In the genomic region with DNA sequence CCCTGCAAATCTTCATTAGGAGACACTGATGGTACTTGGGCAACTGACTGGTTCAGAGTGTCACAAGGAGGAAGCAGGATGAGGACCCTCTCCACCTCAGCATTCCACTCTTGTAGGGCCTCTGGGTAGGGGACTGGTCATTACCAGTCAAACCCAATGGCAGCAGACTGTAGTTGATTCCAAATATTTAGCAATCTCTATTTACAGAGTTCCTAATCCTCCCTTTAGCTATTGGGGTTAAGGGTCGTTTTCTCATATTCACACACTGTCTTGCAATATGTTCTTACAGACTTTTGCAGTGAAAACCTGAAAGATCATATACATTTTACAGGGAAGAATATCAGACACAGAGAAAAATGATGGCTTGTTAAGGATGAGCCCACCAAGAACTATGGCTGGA, we compare ENCODE assay signal across 26 cellular contexts.
DNase-seq lines count a peak whose midpoint lies in the region; ATAC-seq, FAIRE-seq and TF ChIP-seq lines count a peak whose summit lies in the region.
"Had no signal": no experiment of that assay in that cellular context is flagged by ENCODE, and none has a peak within 500 bp of the region (broad histone marks: within the 10 kb centered on the region; RNA-seq: fewer than 3 reads in every experiment).

No MANE protein-coding gene starts in this region.

- TF ChIP-seq POLR2A in GM12878 (IDR thresholded peaks at IDR 0.05; ENCODE audit: low read depth, low read length) = no peak

- no peak overlapping the region for H3K4me3 Mint-ChIP-seq in nephron progenitor cell
- H3K4me3 Mint-ChIP-seq in stimulated activated naive CD8-positive, alpha-beta T cell treated with anti-CD3 and anti-CD28 coated beads, Interleukin-15, amount 100 ng/mL, for 72 hours = no peak overlapping the region
- H3K4me3 Mint-ChIP-seq: CD8-positive, alpha-beta T cell; HFFc6; IgD-negative memory B cell had no signal

- H3K9ac ChIP-seq in GM12878 (ENCODE audit: control insufficient read depth, insufficient read depth, low read length) = no peak overlapping the region
- H3K9ac ChIP-seq: BLaER1 had no signal

- peak overlapping the region; percentile 63 for H2AFZ ChIP-seq in GM12878 (ENCODE audit: control insufficient read depth, low read depth, low read length)

- SMC1A ChIA-PET in GM12878 (lab: Charles Lee; ENCODE audit: uncharacterized antibody, unreplicated experiment) = interaction anchor here (1.4 to 2.9 kb wide), 9 partner anchors 8 to 33 kb away, joined by 3 to 16 read pairs (median 5); no protein-coding TSS in a partner anchor

- no peak for TF ChIP-seq EP300 in GM12878 (IDR thresholded peaks at IDR 0.05; ENCODE audit: borderline replicate concordance in 1 of 2, control insufficient read depth in 1 of 2, low read depth in 2 of 2, low read length in 2 of 2)

- no peaks in the 10 kb centered on the region for H3K27me3 Mint-ChIP-seq in nephron progenitor cell (ENCODE audit: low read depth, poor library complexity)
- H3K27me3 Mint-ChIP-seq in stimulated activated naive CD8-positive, alpha-beta T cell treated with anti-CD3 and anti-CD28 coated beads, Interleukin-15, amount 100 ng/mL, for 72 hours = no peaks in the 10 kb centered on the region
- H3K27me3 Mint-ChIP-seq: IgD-negative memory B cell had no signal

- no peaks in the 10 kb centered on the region for H3K27me3 ChIP-seq in GM12878 (replicated peaks in 1 of 2; ENCODE audit: control insufficient read depth in 2 of 2, insufficient read depth in 2 of 2, low read length in 1 of 2)
- H3K27me3 ChIP-seq: BLaER1, MG63 had no signal

- no peaks in the 10 kb centered on the region for H3K9me3 Mint-ChIP-seq in nephron progenitor cell
- H3K9me3 Mint-ChIP-seq in stimulated activated naive CD8-positive, alpha-beta T cell treated with anti-CD3 and anti-CD28 coated beads, Interleukin-15, amount 100 ng/mL, for 72 hours = no peaks in the 10 kb centered on the region
- H3K9me3 Mint-ChIP-seq: CD8-positive, alpha-beta T cell; HFFc6; IgD-negative memory B cell had no signal

- no peak for TF ChIP-seq RAD21 in GM12878 (IDR thresholded peaks at IDR 0.05; ENCODE audit: insufficient read depth, low read depth, low read length)

- no peaks in the 10 kb centered on the region for H3K36me3 ChIP-seq in GM12878 (ENCODE audit: control insufficient read depth in 2 of 2, insufficient read depth in 2 of 2, low read length in 1 of 2)
- H3K36me3 ChIP-seq: BLaER1, MG63 had no signal

- no peaks in the 10 kb centered on the region for H3K79me2 ChIP-seq in GM12878 (ENCODE audit: control insufficient read depth, insufficient read depth, low read length)

- DNase-seq in GM12878 (ENCODE audit: low read depth, low spot score) (no peak), nephron progenitor cell (no peak), cerebellum (ENCODE audit: low spot score) (no peak)
- no peak for DNase-seq in stimulated activated naive CD8-positive, alpha-beta T cell treated with anti-CD3 and anti-CD28 coated beads, Interleukin-15, amount 100 ng/mL, for 72 hours
- no peak for DNase-seq in stimulated activated naive CD4-positive, alpha-beta T cell treated with Interleukin-2 at 50 U/mL for 16 hours (lab: John Stamatoyannopoulos, UW)
- DNase-seq: CD8-positive, alpha-beta T cell; DMS53; EL; H7; HFFc6; MG63; NCI-H1092; NCI-H1436 treated with DMSO at 0.1 percent for 48 hours; NCI-H2029; NCI-H748 treated with DMSO at 0.1 percent for 48 hours; NK-92 treated with Interleukin-12 subunit alpha and Interleukin-12 subunit beta, amount 100 ng/mL, for 24 hours; RPMI8226; SIG-M5; T-helper 1 cell had no signal

- peak overlapping the region; percentile 44 for H3K27ac Mint-ChIP-seq in nephron progenitor cell
- no peak overlapping the region for H3K27ac Mint-ChIP-seq in stimulated activated naive CD8-positive, alpha-beta T cell treated with anti-CD3 and anti-CD28 coated beads, Interleukin-15, amount 100 ng/mL, for 72 hours
- H3K27ac Mint-ChIP-seq: CD8-positive, alpha-beta T cell; HFFc6; IgD-negative memory B cell had no signal

- RAD21 ChIA-PET in GM12878 (lab: Charles Lee; ENCODE audit: unreplicated experiment) = interaction anchor here (1.1 to 2.0 kb wide), 4 partner anchors 11 to 36 kb away, joined by 3 to 13 read pairs (median 5); no protein-coding TSS in a partner anchor

- no peak for TF ChIP-seq CTCF in GM12878 (IDR thresholded peaks at IDR 0.05 in 2 of 3, conservative IDR thresholded peaks at IDR 0.05 in 1 of 3; ENCODE audit: control insufficient read depth in 2 of 3, extremely low read depth in 1 of 3, insufficient read depth in 1 of 3, low read depth in 3 of 3, low read length in 3 of 3)
- TF ChIP-seq CTCF in nephron progenitor cell (IDR thresholded peaks at IDR 0.05) = no peak

- BruUV-seq in GM12878 (replicated peaks; lab: Mats Ljungman, UMichigan) = no TSS peak

- in situ Hi-C loops in GM12878 (cut with MboI) = no loop called here

- H3K27ac ChIP-seq in GM12878 (ENCODE audit: control insufficient read depth, insufficient read depth) = no peak overlapping the region
- H3K27ac ChIP-seq: A549, BLaER1 had no signal

- no peaks in the 10 kb centered on the region for H4K20me1 ChIP-seq in GM12878 (ENCODE audit: control insufficient read depth, insufficient read depth)
- H4K20me1 ChIP-seq: BLaER1 had no signal

- WGBS in GM12878 (ENCODE audit: insufficient coverage, insufficient replicate concordance, low lambda C conversion rate, missing lambda C conversion rate) = 48% methylated on average over 1 of the region's 1 CpG

- H3K4me3 ChIP-seq in GM12878 = no peak overlapping the region
- H3K4me3 ChIP-seq: A549, BLaER1, MG63 had no signal

- CTCF ChIA-PET in GM12878 (lab: Yijun Ruan, JAX) = interaction anchor here (0.8 to 1.6 kb wide), 2 partner anchors 34 to 36 kb away, joined by 3 to 7 read pairs; no protein-coding TSS in a partner anchor

- H3K9me3 ChIP-seq in GM12878 (replicated peaks; ENCODE audit: control insufficient read depth, insufficient read depth, low read length) = no peaks in the 10 kb centered on the region
- H3K9me3 ChIP-seq: A549, BLaER1, MG63 had no signal

- POLR2A ChIA-PET in GM12878 (lab: Charles Lee) = interaction anchor here (1.2 kb wide), 1 partner anchor 22 kb away, joined by 3 read pairs; no protein-coding TSS in a partner anchor

- peaks cover 5% of the 10 kb centered on the region for H3K4me1 Mint-ChIP-seq in nephron progenitor cell
- no peaks in the 10 kb centered on the region for H3K4me1 Mint-ChIP-seq in stimulated activated naive CD8-positive, alpha-beta T cell treated with anti-CD3 and anti-CD28 coated beads, Interleukin-15, amount 100 ng/mL, for 72 hours

- no peaks in the 10 kb centered on the region for H3K36me3 Mint-ChIP-seq in nephron progenitor cell (ENCODE audit: low read depth)
- H3K36me3 Mint-ChIP-seq: CD8-positive, alpha-beta T cell; IgD-negative memory B cell had no signal

- no peaks in the 10 kb centered on the region for H3K4me1 ChIP-seq in GM12878 (ENCODE audit: control insufficient read depth, insufficient read depth, low read length)
- H3K4me1 ChIP-seq: A549, BLaER1 had no signal

- intact Hi-C loops in GM12878 (cut with micrococcal nuclease; ENCODE audit: unreplicated experiment) = no loop called here

- ATAC-seq in GM18867 (IDR thresholded peaks at IDR 0.05; ENCODE audit: unreplicated experiment) (peak; percentile 3), GM21576 (IDR thresholded peaks at IDR 0.05; ENCODE audit: unreplicated experiment) (peak; percentile 6), GM12878 (no peak; the same call in 1 of the 3 replicates), GM21723 (IDR thresholded peaks at IDR 0.05; ENCODE audit: unreplicated experiment) (no peak)
- no peak for ATAC-seq in stimulated activated naive CD8-positive, alpha-beta T cell treated with anti-CD3 and anti-CD28 coated beads, Interleukin-15, amount 100 ng/mL, for 72 hours
- ATAC-seq: A549; CD8-positive, alpha-beta T cell had no signal

- H3K4me2 ChIP-seq in GM12878 (ENCODE audit: control insufficient read depth, insufficient read depth) = no peak overlapping the region
- H3K4me2 ChIP-seq: A549, BLaER1 had no signal

- no peak for FAIRE-seq in GM12878 (lab: Jason Lieb, UNC)
- FAIRE-seq: A549, GM12891 had no signal

TF ChIP-seq in GM12878, 131 proteins besides CTCF, POLR2A, EP300 and RAD21:
- no peak for TF ChIP-seq MTA2 (IDR thresholded peaks at IDR 0.05; ENCODE audit: low read depth)
- TF ChIP-seq, protein P1, sequence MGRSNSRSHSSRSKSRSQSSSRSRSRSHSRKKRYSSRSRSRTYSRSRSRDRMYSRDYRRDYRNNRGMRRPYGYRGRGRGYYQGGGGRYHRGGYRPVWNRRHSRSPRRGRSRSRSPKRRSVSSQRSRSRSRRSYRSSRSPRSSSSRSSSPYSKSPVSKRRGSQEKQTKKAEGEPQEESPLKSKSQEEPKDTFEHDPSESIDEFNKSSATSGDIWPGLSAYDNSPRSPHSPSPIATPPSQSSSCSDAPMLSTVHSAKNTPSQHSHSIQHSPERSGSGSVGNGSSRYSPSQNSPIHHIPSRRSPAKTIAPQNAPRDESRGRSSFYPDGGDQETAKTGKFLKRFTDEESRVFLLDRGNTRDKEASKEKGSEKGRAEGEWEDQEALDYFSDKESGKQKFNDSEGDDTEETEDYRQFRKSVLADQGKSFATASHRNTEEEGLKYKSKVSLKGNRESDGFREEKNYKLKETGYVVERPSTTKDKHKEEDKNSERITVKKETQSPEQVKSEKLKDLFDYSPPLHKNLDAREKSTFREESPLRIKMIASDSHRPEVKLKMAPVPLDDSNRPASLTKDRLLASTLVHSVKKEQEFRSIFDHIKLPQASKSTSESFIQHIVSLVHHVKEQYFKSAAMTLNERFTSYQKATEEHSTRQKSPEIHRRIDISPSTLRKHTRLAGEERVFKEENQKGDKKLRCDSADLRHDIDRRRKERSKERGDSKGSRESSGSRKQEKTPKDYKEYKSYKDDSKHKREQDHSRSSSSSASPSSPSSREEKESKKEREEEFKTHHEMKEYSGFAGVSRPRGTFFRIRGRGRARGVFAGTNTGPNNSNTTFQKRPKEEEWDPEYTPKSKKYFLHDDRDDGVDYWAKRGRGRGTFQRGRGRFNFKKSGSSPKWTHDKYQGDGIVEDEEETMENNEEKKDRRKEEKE (IDR thresholded peaks at IDR 0.05) = no peak
- TF ChIP-seq FOXM1 (IDR thresholded peaks at IDR 0.05; ENCODE audit: low read depth, low read length) = no peak
- TF ChIP-seq RCOR1 (conservative IDR thresholded peaks at IDR 0.05; ENCODE audit: low read depth, low read length) = no peak
- no peak for TF ChIP-seq GABPA (IDR thresholded peaks at IDR 0.05; ENCODE audit: low read depth)
- no peak for TF ChIP-seq CHD1 (IDR thresholded peaks at IDR 0.05; ENCODE audit: low read depth, low read length)
- TF ChIP-seq CHD2 (IDR thresholded peaks at IDR 0.05; ENCODE audit: borderline replicate concordance, low read depth, low read length) = no peak

Comparison
In these comparisons a context has a peak if more than half of its experiments do, and no peak if none do; other contexts are left out.
1. ATAC-seq: peak in GM18867 (single experiment) and GM21576 (single experiment); none in GM12878 (single experiment), stimulated activated naive CD8-positive, alpha-beta T cell treated with anti-CD3 and anti-CD28 coated beads, Interleukin-15, amount 100 ng/mL, for 72 hours (single experiment) and GM21723 (single experiment).